In genomic region chr10:52443419-52444388, GRCh38 we compare ENCODE assay signal across 15 cellular contexts.
DNase-seq lines count a peak whose midpoint lies in the region; ATAC-seq and TF ChIP-seq lines count a peak whose summit lies in the region.
"Had no signal": no experiment of that assay in that cellular context is flagged by ENCODE, and none has a peak within 500 bp of the region (broad histone marks: within the 10 kb centered on the region; RNA-seq: fewer than 3 reads in every experiment).

No MANE protein-coding gene starts in this region.

- H3K9me3 ChIP-seq in right atrium auricular region (no peaks in the 10 kb centered on the region), mucosa of descending colon (no peaks in the 10 kb centered on the region)
- H3K9me3 ChIP-seq: heart left ventricle, upper lobe of left lung had no signal

- in situ Hi-C loops in astrocyte of the spinal cord (cut with HindIII; ENCODE audit: low sequenced_read_pairs) = no loop called here

- ATAC-seq in left cardiac atrium = peak; percentile 78 to 92
- no peak for ATAC-seq in mucosa of descending colon
- ATAC-seq in HG03354 (IDR thresholded peaks at IDR 0.05; ENCODE audit: poor library complexity, severe bottlenecking, unreplicated experiment) = no peak
- ATAC-seq: activated CD8-positive, alpha-beta T cell treated with anti-CD3 and anti-CD28 coated beads for 36 hours; GM12878 had no signal

- no peak for DNase-seq in left cardiac atrium
- no peak for DNase-seq in right atrium auricular region (ENCODE audit: low spot score)
- DNase-seq in astrocyte of the spinal cord (ENCODE audit: low read depth, low spot score) = peak; percentile 73
- DNase-seq in iris pigment epithelial cell (ENCODE audit: low read depth) = peak; percentile 92
- DNase-seq in GDM1 (lab: John Stamatoyannopoulos, UW) = no peak
- DNase-seq in DMS53 treated with DMSO at 0.1 percent for 48 hours (lab: John Stamatoyannopoulos, UW; ENCODE audit: unreplicated experiment) = no peak
- DNase-seq in mucosa of descending colon = no peak
- DNase-seq: activated CD8-positive, alpha-beta T cell treated with anti-CD3 and anti-CD28 coated beads for 36 hours; activated naive CD8-positive, alpha-beta T cell treated with anti-CD3 and anti-CD28 coated beads, Interleukin-2, amount 10 ng/mL, durations not matched to agents 7 days and 5 days; heart left ventricle; naive B cell; NCI-H146; upper lobe of left lung had no signal

- H3K4me3 ChIP-seq in right atrium auricular region (no peak overlapping the region), astrocyte of the spinal cord (ENCODE audit: low read depth, low read length) (no peak overlapping the region), mucosa of descending colon (no peak overlapping the region)
- H3K4me3 ChIP-seq: GM12878, heart left ventricle, upper lobe of left lung had no signal

- H3K27me3 ChIP-seq in right atrium auricular region = no peaks in the 10 kb centered on the region
- H3K27me3 ChIP-seq: heart left ventricle, upper lobe of left lung had no signal

- H3K27ac ChIP-seq in right atrium auricular region = peak overlapping the region in 1 of 2 donors; percentile 44
- H3K27ac ChIP-seq: heart left ventricle, upper lobe of left lung had no signal

- intact Hi-C loops in left cardiac atrium (cut with DNase I) = no loop called here
- intact Hi-C loops in mucosa of descending colon (cut with DNase I, micrococcal nuclease) = no loop called here

- no peak for TF ChIP-seq CTCF in right atrium auricular region (IDR thresholded peaks at IDR 0.05)
- no peak for TF ChIP-seq CTCF in astrocyte of the spinal cord (IDR thresholded peaks at IDR 0.05; ENCODE audit: low read depth, low read length)
- no peak for TF ChIP-seq CTCF in mucosa of descending colon (IDR thresholded peaks at IDR 0.05)

- H3K36me3 ChIP-seq in right atrium auricular region = no peaks in the 10 kb centered on the region
- no peaks in the 10 kb centered on the region for H3K36me3 ChIP-seq in mucosa of descending colon (ENCODE audit: low read depth)
- H3K36me3 ChIP-seq: heart left ventricle, upper lobe of left lung had no signal

- H3K4me1 ChIP-seq in right atrium auricular region = no peaks in the 10 kb centered on the region
- H3K4me1 ChIP-seq in mucosa of descending colon (ENCODE audit: low read depth) = no peaks in the 10 kb centered on the region
- H3K4me1 ChIP-seq: upper lobe of left lung had no signal

Comparison
In these comparisons a context has a peak if more than half of its experiments do, and no peak if none do; other contexts are left out.
1. ATAC-seq: peak in left cardiac atrium (2 of 2); none in mucosa of descending colon (single experiment) and HG03354 (single experiment).
2. DNase-seq: peak in astrocyte of the spinal cord (single experiment) and iris pigment epithelial cell (single experiment); none in left cardiac atrium (single experiment), right atrium auricular region (single experiment), GDM1 (single experiment), DMS53 treated with DMSO at 0.1 percent for 48 hours (single experiment) and mucosa of descending colon (0 of 3).